ENCODE assay signal across 20 cellular contexts in genomic region chr10:74122060-74122459, GRCh38. TPM values are rescaled to one million over a fixed set of nuclear protein-coding genes. Genes with fewer than 3 reads are reported as not detected.
A peak's percentile ranks its signal among the peaks of the same experiment; 100 is the strongest.
DNase-seq lines count a peak whose midpoint lies in the region; ATAC-seq and TF ChIP-seq lines count a peak whose summit lies in the region.
"Had no signal": no experiment of that assay in that cellular context is flagged by ENCODE, and none has a peak within 500 bp of the region (broad histone marks: within the 10 kb centered on the region; RNA-seq: fewer than 3 reads in every experiment).

No MANE protein-coding gene starts in this region.

- H3K9me3 Mint-ChIP-seq in CD8-positive, alpha-beta T cell: no peaks in the 10 kb centered on the region
- H3K9me3 Mint-ChIP-seq in HFFc6 (no peaks in the 10 kb centered on the region), progenitor cell of endocrine pancreas (ENCODE audit: low read depth) (no peaks in the 10 kb centered on the region)
- H3K9me3 Mint-ChIP-seq in dendritic cell treated with granulocyte-macrophage colony-stimulating factor and Interleukin-4, amounts not matched to agents 40 ng/mL and 50 ng/mL, for 4 days: no peaks in the 10 kb centered on the region
- H3K9me3 Mint-ChIP-seq in T-helper 2 cell treated with Interferon-gamma antibody and Interleukin-4, amounts not matched to agents 5 μg/mL and 100 μg/mL, for 36 hours: no peaks in the 10 kb centered on the region
- H3K9me3 Mint-ChIP-seq: nephron had no signal

- POLR2A ChIA-PET in CD8-positive, alpha-beta T cell (lab: Charles Lee): no interaction called here

- H3K27ac ChIP-seq in CD8-positive, alpha-beta T cell (ENCODE audit: low read depth, low read length): no peak overlapping the region
- H3K27ac ChIP-seq in tibial nerve: no peak overlapping the region
- H3K27ac ChIP-seq: epithelial cell of prostate, PC-9 had no signal

- peak overlapping the region; percentile 60 for H3K27ac Mint-ChIP-seq in CD8-positive, alpha-beta T cell
- H3K27ac Mint-ChIP-seq in HFFc6: peak overlapping the region; percentile 47; the same call in 1 of the 2 replicates
- peak overlapping the region; percentile 76 for H3K27ac Mint-ChIP-seq in dendritic cell treated with granulocyte-macrophage colony-stimulating factor and Interleukin-4, amounts not matched to agents 40 ng/mL and 50 ng/mL, for 4 days
- peak overlapping the region; percentile 8 for H3K27ac Mint-ChIP-seq in progenitor cell of endocrine pancreas
- no peak overlapping the region for H3K27ac Mint-ChIP-seq in T-helper 2 cell treated with Interferon-gamma antibody and Interleukin-4, amounts not matched to agents 5 μg/mL and 100 μg/mL, for 36 hours

- TF ChIP-seq CTCF in CD8-positive, alpha-beta T cell (IDR thresholded peaks at IDR 0.05): no peak
- no peak for TF ChIP-seq CTCF in HFFc6 (IDR thresholded peaks at IDR 0.05)
- TF ChIP-seq CTCF in progenitor cell of endocrine pancreas (IDR thresholded peaks at IDR 0.05; ENCODE audit: unreplicated experiment): no peak
- no peak for TF ChIP-seq CTCF in tibial nerve (IDR thresholded peaks at IDR 0.05)

- no peaks in the 10 kb centered on the region for H3K4me1 Mint-ChIP-seq in CD8-positive, alpha-beta T cell (ENCODE audit: low read depth)
- peaks cover 40% of the 10 kb centered on the region for H3K4me1 Mint-ChIP-seq in HFFc6 (ENCODE audit: low read depth)
- H3K4me1 Mint-ChIP-seq in dendritic cell treated with granulocyte-macrophage colony-stimulating factor and Interleukin-4, amounts not matched to agents 40 ng/mL and 50 ng/mL, for 4 days (ENCODE audit: low read depth): peaks cover 31% of the 10 kb centered on the region
- H3K4me1 Mint-ChIP-seq in progenitor cell of endocrine pancreas (ENCODE audit: low read depth): no peaks in the 10 kb centered on the region
- H3K4me1 Mint-ChIP-seq in T-helper 2 cell treated with Interferon-gamma antibody and Interleukin-4, amounts not matched to agents 5 μg/mL and 100 μg/mL, for 36 hours (ENCODE audit: low read depth): peaks cover 6% of the 10 kb centered on the region

- no peaks in the 10 kb centered on the region for H3K27me3 ChIP-seq in CD8-positive, alpha-beta T cell (ENCODE audit: insufficient read depth, low read length)
- no peaks in the 10 kb centered on the region for H3K27me3 ChIP-seq in tibial nerve
- H3K27me3 ChIP-seq: heart left ventricle had no signal

- no peak overlapping the region for H3K4me3 ChIP-seq in CD8-positive, alpha-beta T cell (ENCODE audit: low read depth, low read length)
- no peak overlapping the region for H3K4me3 ChIP-seq in tibial nerve
- H3K4me3 ChIP-seq: heart left ventricle, PC-9 had no signal

- H3K27me3 Mint-ChIP-seq in CD8-positive, alpha-beta T cell (ENCODE audit: low read depth): no peaks in the 10 kb centered on the region
- H3K27me3 Mint-ChIP-seq in HFFc6 (ENCODE audit: insufficient read depth): peaks cover 13% of the 10 kb centered on the region
- no peaks in the 10 kb centered on the region for H3K27me3 Mint-ChIP-seq in dendritic cell treated with granulocyte-macrophage colony-stimulating factor and Interleukin-4, amounts not matched to agents 40 ng/mL and 50 ng/mL, for 4 days
- no peaks in the 10 kb centered on the region for H3K27me3 Mint-ChIP-seq in progenitor cell of endocrine pancreas
- no peaks in the 10 kb centered on the region for H3K27me3 Mint-ChIP-seq in T-helper 2 cell treated with Interferon-gamma antibody and Interleukin-4, amounts not matched to agents 5 μg/mL and 100 μg/mL, for 36 hours (ENCODE audit: low read depth)

- H3K9me3 ChIP-seq in CD8-positive, alpha-beta T cell (ENCODE audit: low read length): no peaks in the 10 kb centered on the region
- H3K9me3 ChIP-seq in tibial nerve: no peaks in the 10 kb centered on the region
- H3K9me3 ChIP-seq: heart left ventricle had no signal

- CTCF ChIA-PET in CD8-positive, alpha-beta T cell (lab: Charles Lee): interaction anchor here (1.1 kb wide), 1 partner anchor 19 kb away, joined by 3 read pairs; no protein-coding TSS in a partner anchor

- intact Hi-C loops in CD8-positive, alpha-beta T cell (cut with DNase I, micrococcal nuclease): loop anchor here in 1 of 2 experiments (10.0 kb wide), 1 partner anchor 113 kb away; no protein-coding TSS in a partner anchor
- intact Hi-C loops in dendritic cell treated with granulocyte-macrophage colony-stimulating factor and Interleukin-4, amounts not matched to agents 40 ng/mL and 50 ng/mL, for 4 days (cut with micrococcal nuclease): no loop called here

- no peaks in the 10 kb centered on the region for H3K4me1 ChIP-seq in CD8-positive, alpha-beta T cell (ENCODE audit: insufficient read depth, low read length)
- H3K4me1 ChIP-seq in tibial nerve: peaks cover 0 to 32% (median 2%) of the 10 kb centered on the region in 4 donors

- TF ChIP-seq POLR2A in tibial nerve (IDR thresholded peaks at IDR 0.05): no peak

- H3K4me3 Mint-ChIP-seq in CD8-positive, alpha-beta T cell: no peak overlapping the region
- H3K4me3 Mint-ChIP-seq in HFFc6 (peak overlapping the region; percentile 16; the same call in 1 of the 2 replicates), progenitor cell of endocrine pancreas (ENCODE audit: low read depth) (no peak overlapping the region)
- no peak overlapping the region for H3K4me3 Mint-ChIP-seq in dendritic cell treated with granulocyte-macrophage colony-stimulating factor and Interleukin-4, amounts not matched to agents 40 ng/mL and 50 ng/mL, for 4 days
- no peak overlapping the region for H3K4me3 Mint-ChIP-seq in T-helper 2 cell treated with Interferon-gamma antibody and Interleukin-4, amounts not matched to agents 5 μg/mL and 100 μg/mL, for 36 hours
- H3K4me3 Mint-ChIP-seq: nephron had no signal

- H3K36me3 Mint-ChIP-seq in CD8-positive, alpha-beta T cell: peaks cover 91% of the 10 kb centered on the region
- H3K36me3 Mint-ChIP-seq in HFFc6 (ENCODE audit: low read depth) (peaks cover 75% of the 10 kb centered on the region), progenitor cell of endocrine pancreas (ENCODE audit: insufficient read depth) (peaks cover 39% of the 10 kb centered on the region)
- H3K36me3 Mint-ChIP-seq in dendritic cell treated with granulocyte-macrophage colony-stimulating factor and Interleukin-4, amounts not matched to agents 40 ng/mL and 50 ng/mL, for 4 days (ENCODE audit: low read depth): peaks cover 99% of the 10 kb centered on the region
- peaks cover 63% of the 10 kb centered on the region for H3K36me3 Mint-ChIP-seq in T-helper 2 cell treated with Interferon-gamma antibody and Interleukin-4, amounts not matched to agents 5 μg/mL and 100 μg/mL, for 36 hours (ENCODE audit: low read depth)

- TF ChIP-seq EP300 in tibial nerve (IDR thresholded peaks at IDR 0.05): no peak

- WGBS in tibial nerve, 2 donors: 54 to 63% methylated on average over 3 of the region's 3 CpGs

- no peak for ATAC-seq in CD8-positive, alpha-beta T cell
- ATAC-seq: heart left ventricle had no signal

- H3K36me3 ChIP-seq in CD8-positive, alpha-beta T cell (ENCODE audit: insufficient read depth, low read length): peaks cover 28% of the 10 kb centered on the region
- H3K36me3 ChIP-seq in tibial nerve: peaks cover 0 to 94% (median 22%) of the 10 kb centered on the region in 3 donors

- no peak for DNase-seq in CD8-positive, alpha-beta T cell
- DNase-seq in HFFc6 (no peak), progenitor cell of endocrine pancreas (ENCODE audit: low spot score, unreplicated experiment) (no peak), tibial nerve (ENCODE audit: low spot score in 2 of 2) (no peak), HCEC 1CT (no peak)
- DNase-seq in T-helper 2 cell treated with Interferon-gamma antibody and Interleukin-4, amounts not matched to agents 5 μg/mL and 100 μg/mL, for 36 hours (ENCODE audit: low spot score): no peak
- DNase-seq: activated CD4-positive, alpha-beta T cell treated with anti-CD3 and anti-CD28 coated beads for 48 hours; activated CD8-positive, alpha-beta memory T cell treated with anti-CD3 and anti-CD28 coated beads, Interleukin-2, amount 50 U/mL, for 4 hours; activated gamma-delta T cell treated with Interleukin-2 at 50 U/mL for 16 hours; amniotic stem cell; caudate nucleus; DMS79; heart left ventricle; NCI-H1417; PC-9; posterior cingulate gyrus; SHP77 had no signal

RNA-seq across cellular contexts. Expression of gene AP3M1, which starts 28.6 kb away (rescaled TPM):
- total RNA-seq in CD8-positive, alpha-beta T cell: 10 to 100 TPM; 18.7 to 22.8 TPM
- total RNA-seq in HFFc6 (2021; fragmentation: NEBNext Ultra II Directional; extraction: Animal tissue kit (Norgen Biotek cat#: 25700)): 10 to 100 TPM; 41.4 to 51.5 (median 47.0) TPM
- total RNA-seq in progenitor cell of endocrine pancreas (49.7 and 51.7 TPM in 2 replicates), tibial nerve (10 to 100 TPM; 15.3 to 20.9 (median 16.9) TPM)

RNA-seq across cellular contexts. Expression of gene ADK, which starts 29.0 kb away (rescaled TPM):
- 10 to 100 TPM; 20.7 to 21.8 TPM for total RNA-seq in CD8-positive, alpha-beta T cell
- total RNA-seq in HFFc6 (2021; fragmentation: NEBNext Ultra II Directional; extraction: Animal tissue kit (Norgen Biotek cat#: 25700)): 10 to 100 TPM; 74.1 to 97.6 (median 86.0) TPM
- total RNA-seq in progenitor cell of endocrine pancreas: 20.7 and 24.4 TPM in 2 replicates
- 10 to 100 TPM; 28.2 to 50.9 (median 34.0) TPM for total RNA-seq in tibial nerve
